ENCODE assay signal across 2 cellular contexts in genomic region chr6:75409286-75409685, GRCh38.
TF ChIP-seq lines count a peak whose summit lies in the region.

No MANE protein-coding gene starts in this region.

TF ChIP-seq in IMR-90, 13 proteins besides CTCF, POLR2A, EP300 and RAD21:
- TF ChIP-seq RCOR1 (IDR thresholded peaks at IDR 0.05; ENCODE audit: insufficient replicate concordance, low read length) (no peak), MAZ (IDR thresholded peaks at IDR 0.05; ENCODE audit: borderline replicate concordance, low read depth, low read length) (no peak), FOS (IDR thresholded peaks at IDR 0.05; ENCODE audit: low read depth, low read length) (no peak), BHLHE40 (IDR thresholded peaks at IDR 0.05; ENCODE audit: low read depth, low read length) (no peak), RFX5 (IDR thresholded peaks at IDR 0.05; ENCODE audit: low read depth, low read length) (no peak), MAFK (IDR thresholded peaks at IDR 0.05; ENCODE audit: low read depth, low read length) (no peak), USF2 (IDR thresholded peaks at IDR 0.05; ENCODE audit: low read depth, low read length) (no peak), CEBPB (IDR thresholded peaks at IDR 0.05; ENCODE audit: low read depth, low read length) (no peak), CHD1 (IDR thresholded peaks at IDR 0.05; ENCODE audit: low read depth, low read length) (no peak), NFE2L2 (IDR thresholded peaks at IDR 0.05; ENCODE audit: low read depth, low read length) (no peak), ELK1 (IDR thresholded peaks at IDR 0.05; ENCODE audit: borderline replicate concordance, low read depth, low read length) (no peak), SMC3 (IDR thresholded peaks at IDR 0.05; ENCODE audit: low read depth, low read length) (no peak), MXI1 (IDR thresholded peaks at IDR 0.05; ENCODE audit: borderline replicate concordance, low read depth, low read length) (no peak)
TF ChIP-seq in IMR-90: peak in this region for 0.

TF ChIP-seq in WTC11, 78 proteins besides CTCF, POLR2A, EP300 and RAD21:
- TF ChIP-seq ATF1 (CRISPR knock-in tag; IDR thresholded peaks at IDR 0.05) (no peak), IRF2 (CRISPR knock-in tag; IDR thresholded peaks at IDR 0.05; ENCODE audit: borderline replicate concordance, low read depth) (no peak), ATF3 (CRISPR knock-in tag; conservative IDR thresholded peaks at IDR 0.05) (no peak), AFF4 (CRISPR knock-in tag; IDR thresholded peaks at IDR 0.05; ENCODE audit: borderline replicate concordance) (no peak), FOXK1 (CRISPR knock-in tag; IDR thresholded peaks at IDR 0.05) (no peak), TP53 (CRISPR knock-in tag; IDR thresholded peaks at IDR 0.05) (no peak), JAZF1 (CRISPR knock-in tag; IDR thresholded peaks at IDR 0.05) (no peak), ERG (CRISPR knock-in tag; IDR thresholded peaks at IDR 0.05) (no peak), USF2 (CRISPR knock-in tag; IDR thresholded peaks at IDR 0.05) (no peak), ESRRA (CRISPR knock-in tag; IDR thresholded peaks at IDR 0.05; ENCODE audit: borderline replicate concordance) (no peak), EMX1 (CRISPR knock-in tag; IDR thresholded peaks at IDR 0.05) (no peak), ARID4B (CRISPR knock-in tag; IDR thresholded peaks at IDR 0.05; ENCODE audit: borderline replicate concordance) (no peak), AR (CRISPR knock-in tag; IDR thresholded peaks at IDR 0.05) (no peak), MLX (CRISPR knock-in tag; IDR thresholded peaks at IDR 0.05) (no peak), ZBTB43 (CRISPR knock-in tag; IDR thresholded peaks at IDR 0.05) (no peak), ZNF425 (CRISPR knock-in tag; conservative IDR thresholded peaks at IDR 0.05) (no peak), HMGXB4 (CRISPR knock-in tag; IDR thresholded peaks at IDR 0.05) (no peak), ZNF317 (CRISPR knock-in tag; IDR thresholded peaks at IDR 0.05; ENCODE audit: borderline replicate concordance, low read depth) (no peak)
